In the genomic region with DNA sequence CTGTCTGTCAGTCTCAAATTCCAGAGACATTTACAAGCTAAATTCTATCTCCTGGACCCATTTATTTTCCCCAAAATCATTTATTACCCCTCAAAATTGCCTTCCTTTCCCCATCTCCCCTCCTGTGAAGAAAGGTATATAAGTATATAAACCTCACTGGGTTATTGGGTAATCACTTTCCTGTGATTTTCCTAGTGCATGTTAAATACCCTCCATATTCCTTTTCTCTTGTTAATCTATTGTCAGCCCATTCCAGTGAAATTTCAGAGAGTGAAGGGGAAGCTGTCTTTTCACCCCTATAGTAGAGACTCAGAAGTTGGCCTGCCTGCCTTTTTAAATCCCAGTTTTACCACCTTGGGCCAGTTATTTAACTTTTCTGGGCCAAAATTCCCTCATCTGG, we compare ENCODE assay signal across 1 cellular context.
TF ChIP-seq lines count a peak whose summit lies in the region.

No MANE protein-coding gene starts in this region.

TF ChIP-seq in HEK293, 187 proteins besides CTCF, POLR2A, EP300 and RAD21:
- TF ChIP-seq IKZF3 (tag by site-specific recombination; IDR thresholded peaks at IDR 0.05) (0 out of 2 replicates have a peak, but pooled peaks have one; percentile 20), ZNF548 (tag by site-specific recombination; IDR thresholded peaks at IDR 0.05) (no peak), PRDM1 (tag by site-specific recombination; IDR thresholded peaks at IDR 0.05) (peak; percentile 97)
- TF ChIP-seq, protein P1, sequence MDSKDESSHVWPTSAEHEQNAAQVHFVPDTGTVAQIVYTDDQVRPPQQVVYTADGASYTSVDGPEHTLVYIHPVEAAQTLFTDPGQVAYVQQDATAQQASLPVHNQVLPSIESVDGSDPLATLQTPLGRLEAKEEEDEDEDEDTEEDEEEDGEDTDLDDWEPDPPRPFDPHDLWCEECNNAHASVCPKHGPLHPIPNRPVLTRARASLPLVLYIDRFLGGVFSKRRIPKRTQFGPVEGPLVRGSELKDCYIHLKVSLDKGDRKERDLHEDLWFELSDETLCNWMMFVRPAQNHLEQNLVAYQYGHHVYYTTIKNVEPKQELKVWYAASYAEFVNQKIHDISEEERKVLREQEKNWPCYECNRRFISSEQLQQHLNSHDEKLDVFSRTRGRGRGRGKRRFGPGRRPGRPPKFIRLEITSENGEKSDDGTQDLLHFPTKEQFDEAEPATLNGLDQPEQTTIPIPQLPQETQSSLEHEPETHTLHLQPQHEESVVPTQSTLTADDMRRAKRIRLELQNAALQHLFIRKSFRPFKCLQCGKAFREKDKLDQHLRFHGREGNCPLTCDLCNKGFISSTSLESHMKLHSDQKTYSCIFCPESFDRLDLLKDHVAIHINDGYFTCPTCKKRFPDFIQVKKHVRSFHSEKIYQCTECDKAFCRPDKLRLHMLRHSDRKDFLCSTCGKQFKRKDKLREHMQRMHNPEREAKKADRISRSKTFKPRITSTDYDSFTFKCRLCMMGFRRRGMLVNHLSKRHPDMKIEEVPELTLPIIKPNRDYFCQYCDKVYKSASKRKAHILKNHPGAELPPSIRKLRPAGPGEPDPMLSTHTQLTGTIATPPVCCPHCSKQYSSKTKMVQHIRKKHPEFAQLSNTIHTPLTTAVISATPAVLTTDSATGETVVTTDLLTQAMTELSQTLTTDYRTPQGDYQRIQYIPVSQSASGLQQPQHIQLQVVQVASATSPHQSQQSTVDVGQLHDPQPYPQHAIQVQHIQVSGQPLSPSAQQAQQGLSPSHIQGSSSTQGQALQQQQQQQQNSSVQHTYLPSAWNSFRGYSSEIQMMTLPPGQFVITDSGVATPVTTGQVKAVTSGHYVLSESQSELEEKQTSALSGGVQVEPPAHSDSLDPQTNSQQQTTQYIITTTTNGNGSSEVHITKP (tag by site-specific recombination; IDR thresholded peaks at IDR 0.05), result no peak
TF ChIP-seq in HEK293: peak in this region for 2.
